10 cellular contexts compared by ENCODE assay signal in the genomic region with DNA sequence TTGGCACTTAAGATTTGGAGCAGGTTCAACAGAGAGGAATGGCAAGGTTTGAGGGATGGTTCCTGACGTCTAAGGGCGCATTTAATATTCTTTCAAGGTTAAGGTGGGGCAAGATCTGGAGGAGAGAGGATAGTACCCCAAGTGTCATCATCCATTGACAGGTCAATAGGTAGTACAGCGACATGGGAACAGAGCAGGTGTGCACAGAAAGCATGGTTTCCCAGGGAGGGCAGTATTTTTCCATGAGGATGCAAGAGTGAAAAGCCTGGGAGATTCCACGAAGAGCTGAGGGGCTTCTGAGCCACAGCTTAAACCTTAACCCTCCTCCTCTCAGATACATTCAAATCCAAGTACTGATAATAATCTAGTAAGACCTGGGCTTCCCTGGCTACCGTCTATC. TPM values are rescaled to one million over a fixed set of nuclear protein-coding genes. Genes with fewer than 3 reads are reported as not detected.
DNase-seq lines count a peak whose midpoint lies in the region; ATAC-seq and TF ChIP-seq lines count a peak whose summit lies in the region.
"Had no signal": no experiment of that assay in that cellular context is flagged by ENCODE, and none has a peak within 500 bp of the region (broad histone marks: within the 10 kb centered on the region; RNA-seq: fewer than 3 reads in every experiment).

No MANE protein-coding gene starts in this region.

- H3K27ac ChIP-seq in HUES48 (ENCODE audit: low read depth, low read length) (no peak overlapping the region), spleen (peak overlapping the region in 1 of 8 donors; percentile 81)
- H3K27ac ChIP-seq: ascending aorta had no signal

- H3K27me3 ChIP-seq in HUES48 (ENCODE audit: control insufficient read depth, insufficient read depth, low read length) (peaks cover 39% of the 10 kb centered on the region), spleen (replicated peaks in 1 of 7) (peaks cover 0 to 5% (median 0%) of the 10 kb centered on the region in 7 donors)
- H3K27me3 ChIP-seq: ascending aorta had no signal

- DNase-seq in activated T-helper 1 cell treated with anti-CD3 and anti-CD28 coated beads, Interleukin-12 subunit alpha, Interleukin-12 subunit beta, Interleukin-2, Interleukin-4 antibody, amounts not matched to agents 30 ng/mL and 10 ng/mL and 1 ng/mL, durations not matched to agents 14 hours and 24 hours and 36 hours (ENCODE audit: low spot score), result no peak
- no peak for DNase-seq in spleen
- no peak for DNase-seq in islet precursor cell
- no peak for DNase-seq in kidney tubule cell (ENCODE audit: low spot score)
- no peak for DNase-seq in ACHN
- DNase-seq: NCI-H1105 treated with DMSO at 0.1 percent for 48 hours had no signal

- peak overlapping the region; percentile 58 for H3K4me3 Mint-ChIP-seq in activated T-helper 1 cell treated with anti-CD3 and anti-CD28 coated beads, Interleukin-12 subunit alpha, Interleukin-12 subunit beta, Interleukin-2, Interleukin-4 antibody, amounts not matched to agents 30 ng/mL and 10 ng/mL and 1 ng/mL, durations not matched to agents 14 hours and 24 hours and 36 hours

- peaks cover 20% of the 10 kb centered on the region for H3K4me1 Mint-ChIP-seq in activated T-helper 1 cell treated with anti-CD3 and anti-CD28 coated beads, Interleukin-12 subunit alpha, Interleukin-12 subunit beta, Interleukin-2, Interleukin-4 antibody, amounts not matched to agents 30 ng/mL and 10 ng/mL and 1 ng/mL, durations not matched to agents 14 hours and 24 hours and 36 hours (ENCODE audit: low read depth)

- peak overlapping the region; percentile 66 for H3K4me3 ChIP-seq in HUES48 (ENCODE audit: low read depth, low read length)
- peak overlapping the region; percentile 57 for H3K4me3 ChIP-seq in iPS-18c (ENCODE audit: insufficient read depth, low read depth, low read length)
- peak overlapping the region; percentile 51 to 87 (median 60) for H3K4me3 ChIP-seq in spleen

- 79 to 86% (median 82%) methylated on average over 5 of the region's 5 CpGs for WGBS in spleen, 5 donors

- TF ChIP-seq CTCF in spleen (IDR thresholded peaks at IDR 0.05 in 8 of 11, conservative IDR thresholded peaks at IDR 0.05 in 3 of 11), result no peak

- H3K36me3 ChIP-seq in HUES48 (ENCODE audit: control insufficient read depth, insufficient read depth, low read length) (no peaks in the 10 kb centered on the region), spleen (peaks cover 0 to 30% (median 3%) of the 10 kb centered on the region in 6 donors)
- H3K36me3 ChIP-seq: ascending aorta had no signal

- TF ChIP-seq POLR2A in spleen (IDR thresholded peaks at IDR 0.05), result no peak

- H3K4me1 ChIP-seq in HUES48 (ENCODE audit: control insufficient read depth, insufficient read depth, low read length) (no peaks in the 10 kb centered on the region), spleen (peaks cover 0 to 44% (median 20%) of the 10 kb centered on the region in 6 donors)
- H3K4me1 ChIP-seq: ascending aorta had no signal

- ATAC-seq in GM19395 (IDR thresholded peaks at IDR 0.05; ENCODE audit: unreplicated experiment), result no peak

- in situ Hi-C loops in ACHN (cut with HindIII; ENCODE audit: low pct_ligation_motif_present, low pct_unique_long_range_greater_than_20kb, low sequenced_read_pairs), result no loop called here

- peaks cover 3% of the 10 kb centered on the region for H3K9me3 Mint-ChIP-seq in activated T-helper 1 cell treated with anti-CD3 and anti-CD28 coated beads, Interleukin-12 subunit alpha, Interleukin-12 subunit beta, Interleukin-2, Interleukin-4 antibody, amounts not matched to agents 30 ng/mL and 10 ng/mL and 1 ng/mL, durations not matched to agents 14 hours and 24 hours and 36 hours

- peaks cover 2% of the 10 kb centered on the region for H3K36me3 Mint-ChIP-seq in activated T-helper 1 cell treated with anti-CD3 and anti-CD28 coated beads, Interleukin-12 subunit alpha, Interleukin-12 subunit beta, Interleukin-2, Interleukin-4 antibody, amounts not matched to agents 30 ng/mL and 10 ng/mL and 1 ng/mL, durations not matched to agents 14 hours and 24 hours and 36 hours (ENCODE audit: low read depth)

- intact Hi-C loops in activated T-helper 1 cell treated with anti-CD3 and anti-CD28 coated beads, Interleukin-12 subunit alpha, Interleukin-12 subunit beta, Interleukin-2, Interleukin-4 antibody, amounts not matched to agents 30 ng/mL and 10 ng/mL and 1 ng/mL, durations not matched to agents 14 hours and 24 hours and 36 hours (cut with micrococcal nuclease), result loop anchor here (1.0 to 5.0 kb wide), 3 partner anchors 10 to 197 kb away; a partner anchor contains a TSS
- intact Hi-C loops in spleen (cut with DNase I; ENCODE audit: low total_unique reads), result no loop called here

- no peak overlapping the region for H3K27ac Mint-ChIP-seq in activated T-helper 1 cell treated with anti-CD3 and anti-CD28 coated beads, Interleukin-12 subunit alpha, Interleukin-12 subunit beta, Interleukin-2, Interleukin-4 antibody, amounts not matched to agents 30 ng/mL and 10 ng/mL and 1 ng/mL, durations not matched to agents 14 hours and 24 hours and 36 hours

- peaks cover 46% of the 10 kb centered on the region for H3K27me3 Mint-ChIP-seq in activated T-helper 1 cell treated with anti-CD3 and anti-CD28 coated beads, Interleukin-12 subunit alpha, Interleukin-12 subunit beta, Interleukin-2, Interleukin-4 antibody, amounts not matched to agents 30 ng/mL and 10 ng/mL and 1 ng/mL, durations not matched to agents 14 hours and 24 hours and 36 hours (ENCODE audit: insufficient read depth)

- no peaks in the 10 kb centered on the region for H3K9me3 ChIP-seq in HUES48 (ENCODE audit: control insufficient read depth, insufficient read depth, low read length)
- H3K9me3 ChIP-seq in iPS-18c (ENCODE audit: control insufficient read depth, insufficient read depth, low read length), result no peaks in the 10 kb centered on the region
- no peaks in the 10 kb centered on the region for H3K9me3 ChIP-seq in spleen
- H3K9me3 ChIP-seq: ascending aorta had no signal

- H3K9ac ChIP-seq in HUES48 (ENCODE audit: low read depth, low read length), result no peak overlapping the region

RNA-seq across cellular contexts. Expression of a gene that starts 9.1 kb away (rescaled TPM):
- 10.3 and 11.2 TPM in 2 replicates for total RNA-seq in activated T-helper 1 cell treated with anti-CD3 and anti-CD28 coated beads, Interleukin-12 subunit alpha, Interleukin-12 subunit beta, Interleukin-2, Interleukin-4 antibody, amounts not matched to agents 30 ng/mL and 10 ng/mL and 1 ng/mL, durations not matched to agents 14 hours and 24 hours and 36 hours
- 10 to 100 TPM in 3 of 7 donors, 1 to 10 TPM in 4; 3.9 to 22.7 (median 8.1) TPM for total RNA-seq in spleen
- 10 to 100 TPM in 1 of 3 donors, 1 to 10 TPM in 2; 6.2 to 14.2 (median 8.6) TPM for polyA plus RNA-seq in spleen

RNA-seq across cellular contexts. Expression of a gene that starts 27.2 kb away (rescaled TPM):
- total RNA-seq in activated T-helper 1 cell treated with anti-CD3 and anti-CD28 coated beads, Interleukin-12 subunit alpha, Interleukin-12 subunit beta, Interleukin-2, Interleukin-4 antibody, amounts not matched to agents 30 ng/mL and 10 ng/mL and 1 ng/mL, durations not matched to agents 14 hours and 24 hours and 36 hours, result 77.3 and 79.9 TPM in 2 replicates
- 10 to 100 TPM; 39.7 to 61.2 (median 47.1) TPM for total RNA-seq in spleen
- polyA plus RNA-seq in spleen, result 10 to 100 TPM; 46.8 to 64.5 (median 58.5) TPM

RNA-seq across cellular contexts. Expression of a gene that starts 57.7 kb away (rescaled TPM):
- total RNA-seq in activated T-helper 1 cell treated with anti-CD3 and anti-CD28 coated beads, Interleukin-12 subunit alpha, Interleukin-12 subunit beta, Interleukin-2, Interleukin-4 antibody, amounts not matched to agents 30 ng/mL and 10 ng/mL and 1 ng/mL, durations not matched to agents 14 hours and 24 hours and 36 hours, result 19.0 and 21.2 TPM in 2 replicates
- total RNA-seq in spleen, result 10 to 100 TPM in 6 of 7 donors, 1 to 10 TPM in 1; 9.7 to 16.2 (median 14.8) TPM
- polyA plus RNA-seq in spleen, result 1 to 10 TPM; 2.0 to 3.7 (median 2.6) TPM
